ENCODE assay signal across 8 cellular contexts in genomic region chr17:61862975-61863800, GRCh38. TPM values are rescaled to one million over a fixed set of nuclear protein-coding genes. Genes with fewer than 3 reads are reported as not detected.
DNase-seq lines count a peak whose midpoint lies in the region; ATAC-seq and TF ChIP-seq lines count a peak whose summit lies in the region.

Gene BRIP1 (minus strand): TSS chr17:61863528. CDS start chr17:61861539, 1,989 bp downstream.

- DNase-seq in NCI-H1930 (lab: John Stamatoyannopoulos, UW) (peak; percentile 92 to 95), ascending aorta (ENCODE audit: low spot score in 2 of 2) (peak; percentile 72 to 95), hepatocyte (ENCODE audit: low spot score) (peak; percentile 94), renal cortical epithelial cell (ENCODE audit: low read depth) (peak; percentile 92), cortex of kidney (lab: John Stamatoyannopoulos, UW) (no peak)

- peak within 1 kb of the TSS; percentile 73 for H2AFZ ChIP-seq in hepatocyte

- H3K4me1 ChIP-seq in ascending aorta = no peaks in the 10 kb centered on the region
- H3K4me1 ChIP-seq in hepatocyte (ENCODE audit: insufficient read depth) = no peaks in the 10 kb centered on the region

- H3K36me3 ChIP-seq in ascending aorta = peaks cover 0 to 6% of the 10 kb centered on the region in 2 donors
- no peaks in the 10 kb centered on the region for H3K36me3 ChIP-seq in hepatocyte (replicated peaks; ENCODE audit: insufficient read depth, low read depth)

- H3K9me3 ChIP-seq in ascending aorta (no peaks in the 10 kb centered on the region), hepatocyte (ENCODE audit: low read depth) (no peaks in the 10 kb centered on the region)

- H3K27ac ChIP-seq in ascending aorta (peak within 1 kb of the TSS; percentile 72 to 82), hepatocyte (peak within 1 kb of the TSS; percentile 68)

- TF ChIP-seq POLR2A in GM18505 (IDR thresholded peaks at IDR 0.05; ENCODE audit: borderline replicate concordance, extremely low read depth, insufficient read depth, insufficient read length) = peak; percentile 78

- ATAC-seq in GM18505 (IDR thresholded peaks at IDR 0.05; ENCODE audit: unreplicated experiment) (peak; percentile 77), HG02973 (IDR thresholded peaks at IDR 0.05; ENCODE audit: unreplicated experiment) (peak; percentile 85)

- H3K27me3 ChIP-seq in ascending aorta (no peaks in the 10 kb centered on the region), hepatocyte (no peaks in the 10 kb centered on the region)

- no peak for TF ChIP-seq CTCF in ascending aorta (IDR thresholded peaks at IDR 0.05)
- TF ChIP-seq CTCF in hepatocyte (IDR thresholded peaks at IDR 0.05; ENCODE audit: poor library complexity) = no peak

- WGBS in hepatocyte (ENCODE audit: low lambda C conversion rate, missing lambda C conversion rate) = 2% methylated on average over 36 of the region's 43 CpGs

- H3K79me2 ChIP-seq in hepatocyte = peaks cover 26% of the 10 kb centered on the region

- no peaks in the 10 kb centered on the region for H3K9me2 ChIP-seq in hepatocyte (replicated peaks; ENCODE audit: insufficient read depth)

- H3K4me3 ChIP-seq in ascending aorta (peak within 1 kb of the TSS; percentile 47 to 86), hepatocyte (peak within 1 kb of the TSS; percentile 73)

- H3K4me2 ChIP-seq in hepatocyte = peak within 1 kb of the TSS; percentile 79

- intact Hi-C loops in T-helper 2 cell treated with Interferon-gamma antibody and Interleukin-4, amounts not matched to agents 100 ng/mL and 5 ng/mL, for 36 hours (cut with micrococcal nuclease) = loop anchor here (1.0 to 5.0 kb wide), 3 partner anchors 64 to 1584 kb away; partner anchors contain the start of genes CYB561 and INTS2
- intact Hi-C loops in ascending aorta (cut with DNase I) = loop anchor here (1.0 to 5.0 kb wide), 3 partner anchors 65 to 450 kb away; partner anchors contain the start of gene MED13

- H4K20me1 ChIP-seq in hepatocyte (ENCODE audit: insufficient read depth, poor library complexity, severe bottlenecking) = no peaks in the 10 kb centered on the region

RNA-seq across cellular contexts. Expression of gene BRIP1, which starts in this region (rescaled TPM):
- total RNA-seq in T-helper 2 cell treated with Interferon-gamma antibody and Interleukin-4, amounts not matched to agents 100 ng/mL and 5 ng/mL, for 36 hours = 22.2 and 25.7 TPM in 2 replicates
- total RNA-seq in ascending aorta = not detected
- total RNA-seq in hepatocyte = 4.0 and 7.5 TPM in 2 replicates
- polyA plus RNA-seq in hepatocyte = 0.50 and 1.8 TPM in 2 replicates
- total RNA-seq in renal cortical epithelial cell = 1.5 and 11.3 TPM in 2 replicates

Comparison
In these comparisons a context has a peak if more than half of its experiments do, and no peak if none do; other contexts are left out.
1. Peak in DNase-seq, H3K4me3 ChIP-seq and H3K27ac ChIP-seq in ascending aorta; RNA of the gene not detected or under 1 TPM.